In genomic region chr3:127291114-127291513, GRCh38 we compare ENCODE assay signal across 38 cellular contexts. TPM values are rescaled to one million over a fixed set of nuclear protein-coding genes. Genes with fewer than 3 reads are reported as not detected.
"Had no signal": no experiment of that assay in that cellular context is flagged by ENCODE, and none has a peak within 500 bp of the region (broad histone marks: within the 10 kb centered on the region; RNA-seq: fewer than 3 reads in every experiment).

No MANE protein-coding gene starts in this region.

- DNase-seq: Karpas-422, Kasumi-1, MG63, MM.1S, MV-4-11, NCI-H1048, NCI-H1092, NCI-H1092 treated with DMSO at 0.1 percent for 48 hours, NCI-H1105, NCI-H1105 treated with DMSO at 0.1 percent for 48 hours, NCI-H1417, NCI-H1417 treated with DMSO at 0.1 percent for 48 hours, NCI-H1436, NCI-H1436 treated with DMSO at 0.1 percent for 48 hours, NCI-H146, NCI-H1694, NCI-H1694 treated with DMSO at 0.1 percent for 48 hours, NCI-H187, NCI-H187 treated with DMSO at 0.1 percent for 48 hours, NCI-H1930, NCI-H2029, NCI-H2029 treated with DMSO at 0.1 percent for 48 hours, NCI-H2081, NCI-H2081 treated with DMSO at 0.1 percent for 48 hours, NCI-H2107, NCI-H2171, NCI-H2171 treated with DMSO at 0.1 percent for 48 hours, NCI-H2227 treated with DMSO at 0.1 percent for 48 hours, NCI-H226, NCI-H345, NCI-H446, NCI-H446 treated with DMSO at 0.1 percent for 48 hours, NCI-H510A, NCI-H510A treated with DMSO at 0.1 percent for 48 hours had no signal

RNA-seq across cellular contexts. Expression of gene PRR20G, which starts 3.3 kb away (rescaled TPM):
- total RNA-seq: LHCN-M2, M059J, MCF 10A, NCI-H460 had no signal
